26 cellular contexts compared by ENCODE assay signal in the genomic region with DNA sequence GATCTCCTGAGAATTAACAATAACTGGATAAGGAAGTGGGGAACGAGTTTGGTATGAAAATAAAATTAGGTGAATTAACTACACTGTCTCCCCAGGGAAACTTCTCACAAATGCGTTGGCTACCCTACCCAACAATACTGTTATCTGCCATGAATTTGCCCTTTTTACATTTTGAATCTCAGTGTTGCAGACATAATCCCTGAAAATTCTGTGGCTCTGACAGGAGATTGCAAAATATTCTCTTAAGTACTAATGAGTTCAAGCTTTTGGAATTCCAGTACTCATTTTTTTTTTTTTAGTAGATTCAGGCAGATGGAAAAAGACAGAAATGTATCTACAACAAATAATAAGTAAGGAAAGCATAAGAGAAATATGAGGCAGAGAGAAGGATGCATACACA.
DNase-seq lines count a peak whose midpoint lies in the region; ATAC-seq and TF ChIP-seq lines count a peak whose summit lies in the region.
"Had no signal": no experiment of that assay in that cellular context is flagged by ENCODE, and none has a peak within 500 bp of the region (broad histone marks: within the 10 kb centered on the region; RNA-seq: fewer than 3 reads in every experiment).

No MANE protein-coding gene starts in this region.

- no peak for ATAC-seq in HG03196 (IDR thresholded peaks at IDR 0.05; ENCODE audit: unreplicated experiment)
- ATAC-seq: effector memory CD8-positive, alpha-beta T cell; naive thymus-derived CD8-positive, alpha-beta T cell had no signal

- intact Hi-C loops in posterior cingulate gyrus (cut with DNase I): no loop called here

- CTCF ChIA-PET in AG04449 (lab: Yijun Ruan, JAX): no interaction called here

- POLR2A ChIA-PET in AG04449 (lab: Yijun Ruan, JAX): interaction anchor here (0.7 kb wide), 1 partner anchor 10 kb away, joined by 4 read pairs; no protein-coding TSS in a partner anchor

- TF ChIP-seq CTCF in AG04449 (IDR thresholded peaks at IDR 0.05; ENCODE audit: insufficient read depth, low read length, missing control alignments) (no peak), cardiac fibroblast (IDR thresholded peaks at IDR 0.05; ENCODE audit: low read depth, low read length) (no peak), foreskin fibroblast (IDR thresholded peaks at IDR 0.05; ENCODE audit: low read depth, low read length) (no peak)

- H3K4me3 ChIP-seq in AG04449 (ENCODE audit: low read depth, low read length) (no peak overlapping the region), cardiac fibroblast (replicated peaks in 1 of 2; ENCODE audit: low read depth in 2 of 2, low read length in 2 of 2) (no peak overlapping the region), foreskin fibroblast (ENCODE audit: low read depth in 1 of 2, low read length in 2 of 2) (no peak overlapping the region)
- H3K4me3 ChIP-seq: upper lobe of left lung had no signal

- peak; percentile 29 for DNase-seq in AG04449 (ENCODE audit: low read depth, low spot score)
- DNase-seq in GM04504 (ENCODE audit: low read depth): peak; percentile 26
- DNase-seq in cardiac fibroblast (ENCODE audit: low read depth in 2 of 2): peak; percentile 30 to 41
- peak; percentile 11 to 55 for DNase-seq in foreskin fibroblast
- DNase-seq in SHP77 (lab: John Stamatoyannopoulos, UW): no peak
- no peak for DNase-seq in posterior cingulate gyrus
- DNase-seq in C1 segment of cervical spinal cord (lab: John Stamatoyannopoulos, UW): no peak
- DNase-seq: activated CD4-positive, alpha-beta T cell treated with anti-CD3 and anti-CD28 coated beads, Interleukin-2, amount 10 ng/mL, durations not matched to agents 24 days and 14 days; activated effector memory CD4-positive, alpha-beta T cell treated with anti-CD3 and anti-CD28 coated beads, Interleukin-2, amount 50 U/mL, for 16 hours; activated T-cell treated with anti-CD3 and anti-CD28 coated beads, Interleukin-2, amount 50 U/mL, for 1 hour; Caco-2; DMS79; effector memory CD8-positive, alpha-beta T cell; Kasumi-1; midbrain; naive thymus-derived CD8-positive, alpha-beta T cell; NCI-H1694 treated with DMSO at 0.1 percent for 48 hours; nucleus accumbens; retina; stimulated activated CD4-positive, alpha-beta T cell treated with anti-CD3 and anti-CD28 coated beads, Interleukin-12 subunit alpha, Interleukin-12 subunit beta, amount 100 ng/mL, for 4 hours; stimulated activated CD4-positive, alpha-beta T cell treated with anti-CD3 and anti-CD28 coated beads, Interleukin-4, amount 100 ng/mL, for 1 hour; substantia nigra; T-helper 9 cell; upper lobe of left lung; WERI-Rb-1 had no signal

Comparison
In these comparisons a context has a peak if more than half of its experiments do, and no peak if none do; other contexts are left out.
1. DNase-seq: peak in AG04449 (single experiment), GM04504 (single experiment), cardiac fibroblast (2 of 2) and foreskin fibroblast (2 of 2); none in SHP77 (0 of 2), posterior cingulate gyrus (0 of 10) and C1 segment of cervical spinal cord (0 of 14).